1 cellular context compared by ENCODE assay signal in genomic region chr17:77529328-77529650, GRCh38.
TF ChIP-seq lines count a peak whose summit lies in the region.

No MANE protein-coding gene starts in this region.

TF ChIP-seq in GM23338, 12 proteins besides CTCF, POLR2A, EP300 and RAD21 (continued from another document):
- TF ChIP-seq ZNF462 (CRISPR knock-in tag; IDR thresholded peaks at IDR 0.05) (no peak), POLR2AphosphoS5 (IDR thresholded peaks at IDR 0.05; ENCODE audit: low read depth) (no peak), ZNF114 (CRISPR knock-in tag; IDR thresholded peaks at IDR 0.05) (no peak), EZH2 (IDR thresholded peaks at IDR 0.05; ENCODE audit: low read depth, unreplicated experiment) (no peak), JUNB (IDR thresholded peaks at IDR 0.05; ENCODE audit: unreplicated experiment) (no peak), STAT1 (IDR thresholded peaks at IDR 0.05; ENCODE audit: unreplicated experiment) (no peak)
